ENCODE assay signal across 8 cellular contexts in genomic region chr14:88005050-88005481, GRCh38.
DNase-seq lines count a peak whose midpoint lies in the region; ATAC-seq and TF ChIP-seq lines count a peak whose summit lies in the region.

Gene GPR65, plus strand, starts transcription at chr14:88005135. Its CDS starts 5,713 bp downstream, at chr14:88010848.

- H3K27ac ChIP-seq in caudate nucleus (ENCODE audit: low read depth, low read length), result no peak within 1 kb of the TSS

- no peaks in the 10 kb centered on the region for H3K27me3 Mint-ChIP-seq in effector memory CD8-positive, alpha-beta T cell

- peaks cover 39% of the 10 kb centered on the region for H3K36me3 Mint-ChIP-seq in effector memory CD8-positive, alpha-beta T cell (ENCODE audit: insufficient read depth)

- no peaks in the 10 kb centered on the region for H3K9me3 Mint-ChIP-seq in effector memory CD8-positive, alpha-beta T cell

- in situ Hi-C loops in GM13976 (cut with MboI; ENCODE audit: low sequenced_read_pairs, unreplicated experiment), result no loop called here

- peak; percentile 24 to 39 for DNase-seq in activated CD4-positive, alpha-beta T cell treated with anti-CD3 and anti-CD28 coated beads for 4 hours
- DNase-seq in activated CD4-positive, alpha-beta T cell treated with anti-CD3 and anti-CD28 coated beads for 1 hour, result no peak
- DNase-seq in NOMO-1 (lab: John Stamatoyannopoulos, UW; ENCODE audit: unreplicated experiment in 2 of 2) (peak; percentile 75 to 95), caudate nucleus (lab: John Stamatoyannopoulos, UW) (no peak), GM13976 (ENCODE audit: low spot score) (no peak), middle frontal gyrus (ENCODE audit: extremely low spot score, low spot score) (no peak)
- peak; percentile 50 to 57 (median 51) for DNase-seq in effector memory CD8-positive, alpha-beta T cell

- H3K4me1 Mint-ChIP-seq in effector memory CD8-positive, alpha-beta T cell (ENCODE audit: low read depth in 2 of 2), result peaks cover 31 to 45% of the 10 kb centered on the region in 2 donors

- ATAC-seq in HG02588 (IDR thresholded peaks at IDR 0.05; ENCODE audit: unreplicated experiment), result peak; percentile 59
- ATAC-seq in effector memory CD8-positive, alpha-beta T cell (replicated peaks), result peak; percentile 55

- no peak for TF ChIP-seq CTCF in GM13976 (IDR thresholded peaks at IDR 0.05; ENCODE audit: borderline replicate concordance, control extremely low read depth, extremely low read depth, insufficient read depth, missing control alignments)

- peak within 1 kb of the TSS; percentile 89 to 96 for H3K4me3 Mint-ChIP-seq in effector memory CD8-positive, alpha-beta T cell

- H3K27ac Mint-ChIP-seq in effector memory CD8-positive, alpha-beta T cell, result peak within 1 kb of the TSS; percentile 93 to 99

Comparison
In these comparisons a context has a peak if more than half of its experiments do, and no peak if none do; other contexts are left out.
1. DNase-seq: peak in activated CD4-positive, alpha-beta T cell treated with anti-CD3 and anti-CD28 coated beads for 4 hours (2 of 2), NOMO-1 (2 of 2) and effector memory CD8-positive, alpha-beta T cell (3 of 3); none in activated CD4-positive, alpha-beta T cell treated with anti-CD3 and anti-CD28 coated beads for 1 hour (single experiment), caudate nucleus (0 of 61), GM13976 (single experiment) and middle frontal gyrus (single experiment).